Comparison of ENCODE assay signal across 13 cellular contexts in genomic region chr15:38490231-38490630, GRCh38. TPM values are rescaled to one million over a fixed set of nuclear protein-coding genes. Genes with fewer than 3 reads are reported as not detected.
DNase-seq lines count a peak whose midpoint lies in the region; ATAC-seq and TF ChIP-seq lines count a peak whose summit lies in the region.
"Had no signal": no experiment of that assay in that cellular context is flagged by ENCODE, and none has a peak within 500 bp of the region (broad histone marks: within the 10 kb centered on the region; RNA-seq: fewer than 3 reads in every experiment).

No MANE protein-coding gene starts in this region.

- H3K4me3 Mint-ChIP-seq in CD4-positive, alpha-beta memory T cell: no peak overlapping the region
- H3K4me3 Mint-ChIP-seq in naive thymus-derived CD4-positive, alpha-beta T cell: no peak overlapping the region

- no peak overlapping the region for H3K9ac ChIP-seq in Karpas-422 (ENCODE audit: low read length)

- H3K4me2 ChIP-seq in Karpas-422 (ENCODE audit: low read depth, low read length, poor library complexity, severe bottlenecking): no peak overlapping the region

- no peak overlapping the region for H3K27ac ChIP-seq in CD4-positive, alpha-beta memory T cell (ENCODE audit: low read depth, low read length)
- H3K27ac ChIP-seq in naive thymus-derived CD4-positive, alpha-beta T cell (ENCODE audit: low read depth, low read length): peak overlapping the region; percentile 14
- H3K27ac ChIP-seq in Karpas-422 (ENCODE audit: low read length): no peak overlapping the region
- H3K27ac ChIP-seq: left lung, testis had no signal

- H3K4me1 Mint-ChIP-seq in CD4-positive, alpha-beta memory T cell: peaks cover 28 to 35% (median 34%) of the 10 kb centered on the region in 4 donors
- H3K4me1 Mint-ChIP-seq in naive thymus-derived CD4-positive, alpha-beta T cell: peaks cover 7 to 49% (median 43%) of the 10 kb centered on the region in 7 donors

- POLR2A ChIA-PET in CD4-positive, alpha-beta memory T cell (lab: Charles Lee; ENCODE audit: partially characterized antibody): interaction anchor here (0.9 to 2.3 kb wide), 6 partner anchors 16 to 209 kb away, joined by 3 to 8 read pairs (median 4); partner anchors contain the start of gene FAM98B
- POLR2A ChIA-PET in naive thymus-derived CD4-positive, alpha-beta T cell (lab: Charles Lee): interaction anchor here (0.7 to 2.1 kb wide), 4 partner anchors 9 to 199 kb away, joined by 3 to 5 read pairs (median 4); no protein-coding TSS in a partner anchor

- intact Hi-C loops in CD4-positive, alpha-beta memory T cell (cut with micrococcal nuclease): no loop called here
- intact Hi-C loops in naive thymus-derived CD4-positive, alpha-beta T cell (cut with micrococcal nuclease): loop anchor here (2.0 kb wide), 2 partner anchors 13 to 19 kb away; no protein-coding TSS in a partner anchor

- no peak overlapping the region for H3K4me3 ChIP-seq in CD4-positive, alpha-beta memory T cell (ENCODE audit: low read length in 2 of 2)
- no peak overlapping the region for H3K4me3 ChIP-seq in astrocyte of the spinal cord (ENCODE audit: low read depth, low read length)
- no peak overlapping the region for H3K4me3 ChIP-seq in naive thymus-derived CD4-positive, alpha-beta T cell (ENCODE audit: low read length)
- no peak overlapping the region for H3K4me3 ChIP-seq in Karpas-422 (ENCODE audit: low read length)
- H3K4me3 ChIP-seq: HAP-1, left lung, testis had no signal

- no peaks in the 10 kb centered on the region for H3K9me3 Mint-ChIP-seq in CD4-positive, alpha-beta memory T cell
- H3K9me3 Mint-ChIP-seq in naive thymus-derived CD4-positive, alpha-beta T cell: no peaks in the 10 kb centered on the region

- H3K27ac Mint-ChIP-seq in CD4-positive, alpha-beta memory T cell: peak overlapping the region; percentile 8 to 92 (median 64)
- peak overlapping the region in 8 of 9 donors; percentile 6 to 93 (median 67) for H3K27ac Mint-ChIP-seq in naive thymus-derived CD4-positive, alpha-beta T cell

- peaks cover 29% of the 10 kb centered on the region for H3K4me1 ChIP-seq in CD4-positive, alpha-beta memory T cell (ENCODE audit: insufficient read depth, low read length)
- H3K4me1 ChIP-seq in naive thymus-derived CD4-positive, alpha-beta T cell (ENCODE audit: control insufficient read depth in 2 of 2, insufficient read depth in 2 of 2, low read length in 2 of 2): peaks cover 0 to 13% of the 10 kb centered on the region in 2 donors
- peaks cover 17% of the 10 kb centered on the region for H3K4me1 ChIP-seq in Karpas-422 (ENCODE audit: low read length)
- H3K4me1 ChIP-seq: HAP-1, left lung, testis had no signal

- ATAC-seq in naive thymus-derived CD4-positive, alpha-beta T cell: no peak
- ATAC-seq in GM18519 (IDR thresholded peaks at IDR 0.05; ENCODE audit: low FRiP score, unreplicated experiment) (no peak), HG02938 (IDR thresholded peaks at IDR 0.05; ENCODE audit: unreplicated experiment) (no peak)
- ATAC-seq: left lung had no signal

- no peak for DNase-seq in CD4-positive, alpha-beta memory T cell
- DNase-seq in HS-5 (ENCODE audit: low read depth) (peak; percentile 11), astrocyte of the spinal cord (ENCODE audit: low read depth, low spot score) (peak; percentile 70), Karpas-422 (no peak)
- DNase-seq in naive thymus-derived CD4-positive, alpha-beta T cell: no peak
- DNase-seq: DMS53, left lung, NCI-H1105, NCI-H345, testis had no signal

- TF ChIP-seq CTCF in astrocyte of the spinal cord (IDR thresholded peaks at IDR 0.05; ENCODE audit: low read depth, low read length): no peak

- in situ Hi-C loops in astrocyte of the spinal cord (cut with HindIII; ENCODE audit: low sequenced_read_pairs): no loop called here

- no peaks in the 10 kb centered on the region for H3K9me2 ChIP-seq in Karpas-422 (replicated peaks; ENCODE audit: insufficient read depth, low read length)

- no peaks in the 10 kb centered on the region for H3K27me3 ChIP-seq in CD4-positive, alpha-beta memory T cell (ENCODE audit: insufficient read depth, low read length)
- H3K27me3 ChIP-seq in naive thymus-derived CD4-positive, alpha-beta T cell (ENCODE audit: control insufficient read depth in 2 of 2, insufficient read depth in 2 of 2, low read length in 2 of 2): no peaks in the 10 kb centered on the region
- no peaks in the 10 kb centered on the region for H3K27me3 ChIP-seq in Karpas-422 (ENCODE audit: low read length)
- H3K27me3 ChIP-seq: left lung, testis had no signal

- peaks cover 37% of the 10 kb centered on the region for H3K36me3 ChIP-seq in CD4-positive, alpha-beta memory T cell (ENCODE audit: insufficient read depth, low read length)
- H3K36me3 ChIP-seq in naive thymus-derived CD4-positive, alpha-beta T cell (ENCODE audit: control insufficient read depth in 2 of 3, insufficient read depth in 3 of 3, low read length in 3 of 3): peaks cover 8 to 52% (median 50%) of the 10 kb centered on the region in 3 experiments
- H3K36me3 ChIP-seq in Karpas-422 (ENCODE audit: insufficient read depth, low read length): peaks cover 50% of the 10 kb centered on the region

- H3K36me3 Mint-ChIP-seq in CD4-positive, alpha-beta memory T cell: peaks cover 25 to 70% of the 10 kb centered on the region in 2 donors
- peaks cover 11 to 40% (median 34%) of the 10 kb centered on the region in 5 donors for H3K36me3 Mint-ChIP-seq in naive thymus-derived CD4-positive, alpha-beta T cell

- no peaks in the 10 kb centered on the region for H4K20me1 ChIP-seq in Karpas-422 (ENCODE audit: insufficient read depth, low read depth, low read length)

- CTCF ChIA-PET in CD4-positive, alpha-beta memory T cell (lab: Charles Lee; ENCODE audit: partially characterized antibody): interaction anchor here (0.8 to 2.3 kb wide), 8 partner anchors 13 to 209 kb away, joined by 3 to 16 read pairs (median 4); partner anchors contain the start of gene RASGRP1
- CTCF ChIA-PET in naive thymus-derived CD4-positive, alpha-beta T cell (lab: Charles Lee): interaction anchor here (0.8 to 1.7 kb wide), 2 partner anchors 200 to 209 kb away, joined by 5 to 6 read pairs; no protein-coding TSS in a partner anchor

- H3K79me2 ChIP-seq in Karpas-422 (ENCODE audit: low read length): no peaks in the 10 kb centered on the region; the same call in 1 of the 2 replicates

- no peaks in the 10 kb centered on the region for H3K9me3 ChIP-seq in CD4-positive, alpha-beta memory T cell (ENCODE audit: control insufficient read depth in 1 of 2, low read length in 2 of 2)
- H3K9me3 ChIP-seq in naive thymus-derived CD4-positive, alpha-beta T cell (ENCODE audit: control insufficient read depth in 2 of 3, low read length in 3 of 3): no peaks in the 10 kb centered on the region
- no peaks in the 10 kb centered on the region for H3K9me3 ChIP-seq in Karpas-422 (ENCODE audit: low read length)
- H3K9me3 ChIP-seq: HAP-1, left lung, testis had no signal

- H3K27me3 Mint-ChIP-seq in CD4-positive, alpha-beta memory T cell: no peaks in the 10 kb centered on the region
- no peaks in the 10 kb centered on the region for H3K27me3 Mint-ChIP-seq in naive thymus-derived CD4-positive, alpha-beta T cell

- no peak overlapping the region for H2AFZ ChIP-seq in Karpas-422 (ENCODE audit: low read length)

RNA-seq across cellular contexts. Expression of gene FAM98B, which starts 36.3 kb away (rescaled TPM):
- total RNA-seq in CD4-positive, alpha-beta memory T cell: 10 to 100 TPM; 22.0 to 26.3 TPM
- 1 to 10 TPM; 3.3 TPM for polyA plus RNA-seq in CD4-positive, alpha-beta memory T cell
- 10 to 100 TPM; 16.2 to 39.5 (median 27.6) TPM for total RNA-seq in naive thymus-derived CD4-positive, alpha-beta T cell
- polyA plus RNA-seq in naive thymus-derived CD4-positive, alpha-beta T cell: 1 to 10 TPM; 2.4 to 6.7 TPM
- total RNA-seq in Karpas-422 (2014; rRNA removed; shearing (Covaris generic); ENCODE audit: low replicate concordance): 18.9 and 21.2 TPM in 2 replicates

Comparison
In these comparisons a context has a peak if more than half of its experiments do, and no peak if none do; other contexts are left out.
1. DNase-seq: peak in HS-5 (single experiment) and astrocyte of the spinal cord (single experiment); none in CD4-positive, alpha-beta memory T cell (0 of 5), naive thymus-derived CD4-positive, alpha-beta T cell (0 of 9) and Karpas-422 (single experiment).